Comparison of ENCODE assay signal across 13 cellular contexts in genomic region chr1:232385221-232385620, GRCh38.
DNase-seq lines count a peak whose midpoint lies in the region; ATAC-seq and TF ChIP-seq lines count a peak whose summit lies in the region.
"Had no signal": no experiment of that assay in that cellular context is flagged by ENCODE, and none has a peak within 500 bp of the region (broad histone marks: within the 10 kb centered on the region; RNA-seq: fewer than 3 reads in every experiment).

No MANE protein-coding gene starts in this region.

- peak; percentile 80 for DNase-seq in A172 (ENCODE audit: low spot score)
- peak; percentile 54 for DNase-seq in HK-2 (ENCODE audit: unreplicated experiment)
- peak; percentile 25 for DNase-seq in brain pericyte (ENCODE audit: low read depth, low spot score)
- peak; percentile 91 for DNase-seq in islet precursor cell
- no peak for DNase-seq in DMS53 (lab: John Stamatoyannopoulos, UW)
- DNase-seq in esophagus muscularis mucosa (ENCODE audit: extremely low spot score), result no peak
- no peak for DNase-seq in SHP77 treated with DMSO at 0.1 percent for 48 hours (lab: John Stamatoyannopoulos, UW)
- DNase-seq: activated CD4-positive, alpha-beta T cell treated with anti-CD3 and anti-CD28 coated beads for 4 hours; activated effector memory CD4-positive, alpha-beta T cell treated with Interleukin-2 at 50 U/mL for 16 hours; cortex of kidney; heart right ventricle; NCI-H1436 treated with DMSO at 0.1 percent for 48 hours had no signal

- ATAC-seq in HG03439 (IDR thresholded peaks at IDR 0.05; ENCODE audit: unreplicated experiment), result no peak

- WGBS in esophagus muscularis mucosa, result 81% methylated on average over 6 of the region's 10 CpGs

- no peaks in the 10 kb centered on the region for H3K9me3 ChIP-seq in esophagus muscularis mucosa
- H3K9me3 ChIP-seq: heart right ventricle had no signal

- intact Hi-C loops in esophagus muscularis mucosa (cut with DNase I), result no loop called here

- no peak overlapping the region for H3K4me3 ChIP-seq in esophagus muscularis mucosa
- H3K4me3 ChIP-seq: heart right ventricle had no signal

- TF ChIP-seq EP300 in esophagus muscularis mucosa (IDR thresholded peaks at IDR 0.05), result no peak

- H3K4me1 ChIP-seq in esophagus muscularis mucosa, result no peaks in the 10 kb centered on the region

- TF ChIP-seq POLR2A in esophagus muscularis mucosa (IDR thresholded peaks at IDR 0.05; ENCODE audit: low read depth), result no peak

- H3K27me3 ChIP-seq in esophagus muscularis mucosa, result no peaks in the 10 kb centered on the region
- H3K27me3 ChIP-seq: heart right ventricle had no signal

- no peak overlapping the region for H3K27ac ChIP-seq in esophagus muscularis mucosa (replicated peaks in 1 of 4)
- H3K27ac ChIP-seq: heart right ventricle had no signal

- TF ChIP-seq CTCF in esophagus muscularis mucosa (IDR thresholded peaks at IDR 0.05), result no peak

- H3K36me3 ChIP-seq in esophagus muscularis mucosa, result no peaks in the 10 kb centered on the region
- H3K36me3 ChIP-seq: heart right ventricle had no signal

Comparison
In these comparisons a context has a peak if more than half of its experiments do, and no peak if none do; other contexts are left out.
1. DNase-seq: peak in A172 (single experiment), HK-2 (single experiment), brain pericyte (single experiment) and islet precursor cell (single experiment); none in DMS53 (single experiment), esophagus muscularis mucosa (single experiment) and SHP77 treated with DMSO at 0.1 percent for 48 hours (single experiment).